Comparison of ENCODE assay signal across 8 cellular contexts in the genomic region with DNA sequence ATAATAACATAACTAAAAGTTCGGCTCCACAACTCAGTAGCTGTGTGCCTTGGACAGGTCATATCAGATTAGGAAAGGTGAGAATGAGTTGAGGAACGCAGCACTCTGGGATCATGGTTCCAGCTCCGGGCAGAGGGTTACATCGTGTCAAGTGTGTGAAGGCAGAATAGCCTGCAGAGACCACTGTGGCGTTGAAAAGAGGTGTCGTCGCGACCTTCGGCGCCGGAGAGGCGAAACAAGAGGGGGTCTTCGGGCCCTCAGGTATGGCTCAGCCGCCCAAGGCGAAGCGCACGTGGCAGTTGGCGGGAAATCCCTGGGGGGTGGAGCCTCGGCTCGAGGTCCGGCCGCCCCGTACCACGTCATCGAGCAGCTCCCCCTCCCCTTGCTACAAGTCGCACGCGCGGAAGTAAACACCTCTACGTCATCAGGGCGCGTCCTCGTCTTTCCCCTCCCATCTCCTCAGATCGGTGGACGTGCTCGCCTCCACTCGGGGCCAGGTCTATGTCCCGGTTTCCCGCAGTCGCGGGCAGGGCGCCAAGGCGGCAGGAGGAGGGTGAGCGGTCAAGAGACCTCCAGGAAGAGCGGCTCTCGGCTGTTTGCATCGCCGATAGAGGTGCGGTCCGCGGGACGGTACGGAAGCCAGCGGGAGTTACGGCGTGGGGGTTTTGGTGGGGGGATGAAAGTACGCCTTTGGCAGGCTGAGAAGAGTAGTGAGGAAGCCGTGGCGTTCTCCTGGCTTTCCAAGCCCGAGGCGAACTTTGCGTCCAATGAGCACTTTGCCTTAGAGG. TPM values are rescaled to one million over a fixed set of nuclear protein-coding genes. Genes with fewer than 3 reads are reported as not detected.
DNase-seq lines count a peak whose midpoint lies in the region; ATAC-seq and TF ChIP-seq lines count a peak whose summit lies in the region.

A gene with protein sequence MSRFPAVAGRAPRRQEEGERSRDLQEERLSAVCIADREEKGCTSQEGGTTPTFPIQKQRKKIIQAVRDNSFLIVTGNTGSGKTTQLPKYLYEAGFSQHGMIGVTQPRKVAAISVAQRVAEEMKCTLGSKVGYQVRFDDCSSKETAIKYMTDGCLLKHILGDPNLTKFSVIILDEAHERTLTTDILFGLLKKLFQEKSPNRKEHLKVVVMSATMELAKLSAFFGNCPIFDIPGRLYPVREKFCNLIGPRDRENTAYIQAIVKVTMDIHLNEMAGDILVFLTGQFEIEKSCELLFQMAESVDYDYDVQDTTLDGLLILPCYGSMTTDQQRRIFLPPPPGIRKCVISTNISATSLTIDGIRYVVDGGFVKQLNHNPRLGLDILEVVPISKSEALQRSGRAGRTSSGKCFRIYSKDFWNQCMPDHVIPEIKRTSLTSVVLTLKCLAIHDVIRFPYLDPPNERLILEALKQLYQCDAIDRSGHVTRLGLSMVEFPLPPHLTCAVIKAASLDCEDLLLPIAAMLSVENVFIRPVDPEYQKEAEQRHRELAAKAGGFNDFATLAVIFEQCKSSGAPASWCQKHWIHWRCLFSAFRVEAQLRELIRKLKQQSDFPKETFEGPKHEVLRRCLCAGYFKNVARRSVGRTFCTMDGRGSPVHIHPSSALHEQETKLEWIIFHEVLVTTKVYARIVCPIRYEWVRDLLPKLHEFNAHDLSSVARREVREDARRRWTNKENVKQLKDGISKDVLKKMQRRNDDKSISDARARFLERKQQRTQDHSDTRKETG (plus strand): TSS at position 440 of the 788 bp plus-strand sequence. CDS start 62 bp downstream, at position 502.

- H3K27ac ChIP-seq in liver (ENCODE audit: low read depth in 1 of 2, low read length in 2 of 2), result peak within 1 kb of the TSS; percentile 69 to 79

- H3K27me3 ChIP-seq in BE2C, result no peaks in the 10 kb centered on the region
- no peaks in the 10 kb centered on the region for H3K27me3 ChIP-seq in liver (ENCODE audit: control insufficient read depth in 4 of 4, insufficient read depth in 4 of 4, low read length in 3 of 4)

- no peaks in the 10 kb centered on the region for H3K36me3 ChIP-seq in BE2C
- H3K36me3 ChIP-seq in liver (ENCODE audit: control insufficient read depth in 4 of 4, insufficient read depth in 3 of 4, low read depth in 1 of 4, low read length in 3 of 4), result peaks cover 0 to 3% (median under 1%) of the 10 kb centered on the region in 4 donors

- ATAC-seq in GM19328 (IDR thresholded peaks at IDR 0.05; ENCODE audit: unreplicated experiment) (peak; percentile 71), HG03571 (IDR thresholded peaks at IDR 0.05; ENCODE audit: unreplicated experiment) (peak; percentile 77)

- peak; percentile 97 for DNase-seq in BE2C
- peak; percentile 98 for DNase-seq in NCI-H82 (lab: John Stamatoyannopoulos, UW)
- DNase-seq in activated CD4-positive, alpha-beta T cell treated with anti-CD3 and anti-CD28 coated beads, Interleukin-2, amount 50 U/mL, for 48 hours, result peak; percentile 96 to 97
- peak; percentile 91 to 97 for DNase-seq in dermis microvascular lymphatic vessel endothelial cell (ENCODE audit: low read depth in 2 of 2)
- peak; percentile 96 for DNase-seq in stimulated activated CD4-positive, alpha-beta T cell treated with anti-CD3 and anti-CD28 coated beads, Interleukin-4, amount 100 ng/mL, for 1 hour

- TF ChIP-seq RAD21 in liver (IDR thresholded peaks at IDR 0.05), result peak in 1 of 2 donors; percentile 12

- peaks cover 6% of the 10 kb centered on the region for H3K9me3 ChIP-seq in BE2C
- no peaks in the 10 kb centered on the region for H3K9me3 ChIP-seq in liver (ENCODE audit: control insufficient read depth in 4 of 4, low read length in 3 of 4)

- H3K4me3 ChIP-seq in BE2C (ENCODE audit: low read depth, low read length) (peak within 1 kb of the TSS; percentile 92), liver (ENCODE audit: low read depth in 1 of 3, low read length in 3 of 3) (peak within 1 kb of the TSS; percentile 66 to 93 (median 92))

- H3K4me1 ChIP-seq in BE2C, result no peaks in the 10 kb centered on the region
- peaks cover 0 to 7% (median 6%) of the 10 kb centered on the region in 4 donors for H3K4me1 ChIP-seq in liver (ENCODE audit: control insufficient read depth in 4 of 4, insufficient read depth in 4 of 4, low read length in 3 of 4)

- H3K9ac ChIP-seq in liver (ENCODE audit: low read depth in 1 of 2, low read length in 2 of 2), result peak within 1 kb of the TSS; percentile 60 to 85

- WGBS in liver, result 11% methylated on average over 62 of the region's 62 CpGs

- no peak for TF ChIP-seq CTCF in BE2C (IDR thresholded peaks at IDR 0.05; ENCODE audit: low read depth, low read length)
- TF ChIP-seq CTCF in liver (IDR thresholded peaks at IDR 0.05; ENCODE audit: low read depth, low read length, missing input control), result no peak

TF ChIP-seq in liver, 16 proteins besides CTCF, POLR2A, EP300 and RAD21:
- TF ChIP-seq YY1 (IDR thresholded peaks at IDR 0.05), result no peak
- TF ChIP-seq HNF4A (conservative IDR thresholded peaks at IDR 0.05), result peak in 1 of 2 donors; percentile 27
- no peak for TF ChIP-seq EGR1 (IDR thresholded peaks at IDR 0.05; ENCODE audit: low read depth in 2 of 2)
- TF ChIP-seq, protein P1, sequence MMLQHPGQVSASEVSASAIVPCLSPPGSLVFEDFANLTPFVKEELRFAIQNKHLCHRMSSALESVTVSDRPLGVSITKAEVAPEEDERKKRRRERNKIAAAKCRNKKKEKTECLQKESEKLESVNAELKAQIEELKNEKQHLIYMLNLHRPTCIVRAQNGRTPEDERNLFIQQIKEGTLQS (IDR thresholded peaks at IDR 0.05), result no peak
- TF ChIP-seq JUND (IDR thresholded peaks at IDR 0.05), result no peak
- TF ChIP-seq TAF1 (conservative IDR thresholded peaks at IDR 0.05), result no peak
- peak; percentile 42 for TF ChIP-seq FOXA1 (IDR thresholded peaks at IDR 0.05)
- TF ChIP-seq NR2F2 (IDR thresholded peaks at IDR 0.05), result no peak
- peak; percentile 62 for TF ChIP-seq SP1 (IDR thresholded peaks at IDR 0.05)
- TF ChIP-seq FOXA2 (IDR thresholded peaks at IDR 0.05), result peak; percentile 73
- peak in 1 of 2 donors; percentile 27 for TF ChIP-seq RXRA (IDR thresholded peaks at IDR 0.05)
- TF ChIP-seq, protein P2, sequence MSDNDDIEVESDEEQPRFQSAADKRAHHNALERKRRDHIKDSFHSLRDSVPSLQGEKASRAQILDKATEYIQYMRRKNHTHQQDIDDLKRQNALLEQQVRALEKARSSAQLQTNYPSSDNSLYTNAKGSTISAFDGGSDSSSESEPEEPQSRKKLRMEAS (IDR thresholded peaks at IDR 0.05), result peak; percentile 100
- TF ChIP-seq, protein P3, sequence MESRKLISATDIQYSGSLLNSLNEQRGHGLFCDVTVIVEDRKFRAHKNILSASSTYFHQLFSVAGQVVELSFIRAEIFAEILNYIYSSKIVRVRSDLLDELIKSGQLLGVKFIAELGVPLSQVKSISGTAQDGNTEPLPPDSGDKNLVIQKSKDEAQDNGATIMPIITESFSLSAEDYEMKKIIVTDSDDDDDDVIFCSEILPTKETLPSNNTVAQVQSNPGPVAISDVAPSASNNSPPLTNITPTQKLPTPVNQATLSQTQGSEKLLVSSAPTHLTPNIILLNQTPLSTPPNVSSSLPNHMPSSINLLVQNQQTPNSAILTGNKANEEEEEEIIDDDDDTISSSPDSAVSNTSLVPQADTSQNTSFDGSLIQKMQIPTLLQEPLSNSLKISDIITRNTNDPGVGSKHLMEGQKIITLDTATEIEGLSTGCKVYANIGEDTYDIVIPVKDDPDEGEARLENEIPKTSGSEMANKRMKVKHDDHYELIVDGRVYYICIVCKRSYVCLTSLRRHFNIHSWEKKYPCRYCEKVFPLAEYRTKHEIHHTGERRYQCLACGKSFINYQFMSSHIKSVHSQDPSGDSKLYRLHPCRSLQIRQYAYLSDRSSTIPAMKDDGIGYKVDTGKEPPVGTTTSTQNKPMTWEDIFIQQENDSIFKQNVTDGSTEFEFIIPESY (IDR thresholded peaks at IDR 0.05), result no peak
- TF ChIP-seq, protein P4, sequence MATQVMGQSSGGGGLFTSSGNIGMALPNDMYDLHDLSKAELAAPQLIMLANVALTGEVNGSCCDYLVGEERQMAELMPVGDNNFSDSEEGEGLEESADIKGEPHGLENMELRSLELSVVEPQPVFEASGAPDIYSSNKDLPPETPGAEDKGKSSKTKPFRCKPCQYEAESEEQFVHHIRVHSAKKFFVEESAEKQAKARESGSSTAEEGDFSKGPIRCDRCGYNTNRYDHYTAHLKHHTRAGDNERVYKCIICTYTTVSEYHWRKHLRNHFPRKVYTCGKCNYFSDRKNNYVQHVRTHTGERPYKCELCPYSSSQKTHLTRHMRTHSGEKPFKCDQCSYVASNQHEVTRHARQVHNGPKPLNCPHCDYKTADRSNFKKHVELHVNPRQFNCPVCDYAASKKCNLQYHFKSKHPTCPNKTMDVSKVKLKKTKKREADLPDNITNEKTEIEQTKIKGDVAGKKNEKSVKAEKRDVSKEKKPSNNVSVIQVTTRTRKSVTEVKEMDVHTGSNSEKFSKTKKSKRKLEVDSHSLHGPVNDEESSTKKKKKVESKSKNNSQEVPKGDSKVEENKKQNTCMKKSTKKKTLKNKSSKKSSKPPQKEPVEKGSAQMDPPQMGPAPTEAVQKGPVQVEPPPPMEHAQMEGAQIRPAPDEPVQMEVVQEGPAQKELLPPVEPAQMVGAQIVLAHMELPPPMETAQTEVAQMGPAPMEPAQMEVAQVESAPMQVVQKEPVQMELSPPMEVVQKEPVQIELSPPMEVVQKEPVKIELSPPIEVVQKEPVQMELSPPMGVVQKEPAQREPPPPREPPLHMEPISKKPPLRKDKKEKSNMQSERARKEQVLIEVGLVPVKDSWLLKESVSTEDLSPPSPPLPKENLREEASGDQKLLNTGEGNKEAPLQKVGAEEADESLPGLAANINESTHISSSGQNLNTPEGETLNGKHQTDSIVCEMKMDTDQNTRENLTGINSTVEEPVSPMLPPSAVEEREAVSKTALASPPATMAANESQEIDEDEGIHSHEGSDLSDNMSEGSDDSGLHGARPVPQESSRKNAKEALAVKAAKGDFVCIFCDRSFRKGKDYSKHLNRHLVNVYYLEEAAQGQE (IDR thresholded peaks at IDR 0.05), result peak; percentile 19
- TF ChIP-seq HNF4G (IDR thresholded peaks at IDR 0.05), result no peak
- peak in 1 of 2 donors; percentile 63 for TF ChIP-seq GABPA (IDR thresholded peaks at IDR 0.05 in 1 of 2, conservative IDR thresholded peaks at IDR 0.05 in 1 of 2)

RNA-seq across cellular contexts. Expression of the gene that starts here (rescaled TPM):
- 28.6 TPM for polyA plus RNA-seq in BE2C (2012; ENCODE audit: insufficient read depth, insufficient read length, low read depth)
- total RNA-seq in dermis microvascular lymphatic vessel endothelial cell (39.1 and 47.9 TPM in 2 replicates), liver (10 to 100 TPM; 15.9 to 20.7 TPM)
- polyA plus RNA-seq in liver, result 1 to 10 TPM; 3.8 to 6.5 TPM

Comparison
In these comparisons a context has a peak if more than half of its experiments do, and no peak if none do; other contexts are left out.
1. Peak in every context shown above with its lines: DNase-seq, ATAC-seq, H3K4me3 ChIP-seq and H3K27ac ChIP-seq.